ENCODE assay signal across 25 cellular contexts in genomic region chr9:93391898-93392297, GRCh38.
"Had no signal": no experiment of that assay in that cellular context is flagged by ENCODE, and none has a peak within 500 bp of the region (broad histone marks: within the 10 kb centered on the region; RNA-seq: fewer than 3 reads in every experiment).

No MANE protein-coding gene starts in this region.

- H2AFZ ChIP-seq: parathyroid adenoma had no signal

- H3K27me3 ChIP-seq: adrenal gland, right atrium auricular region, tibial nerve had no signal

- H3K27ac ChIP-seq: adrenal gland, parathyroid adenoma, psoas muscle, right atrium auricular region had no signal

- ATAC-seq: activated CD4-positive, alpha-beta T cell treated with anti-CD3 and anti-CD28 coated beads for 36 hours; activated CD8-positive, alpha-beta T cell treated with anti-CD3 and anti-CD28 coated beads, Interleukin-2, amount 10 ng/mL, durations not matched to agents 7 days and 5 days; activated T-cell treated with anti-CD3 and anti-CD28 coated beads, Interleukin-2, amount 50 U/mL, for 72 hours; naive thymus-derived CD8-positive, alpha-beta T cell; psoas muscle; T-cell had no signal

- H3K9ac ChIP-seq: parathyroid adenoma had no signal

- H3K4me3 ChIP-seq: adrenal gland, psoas muscle, right atrium auricular region, tibial nerve had no signal

- H3K9me3 ChIP-seq: adrenal gland, psoas muscle had no signal

- FAIRE-seq: kidney, urothelium cell line had no signal

- H3K79me2 ChIP-seq: parathyroid adenoma had no signal

- H3K36me3 ChIP-seq: adrenal gland, right atrium auricular region, tibial nerve had no signal

- H3K4me1 ChIP-seq: adrenal gland, parathyroid adenoma, psoas muscle, right atrium auricular region, tibial nerve had no signal

- DNase-seq: activated CD4-positive, alpha-beta T cell treated with anti-CD3 and anti-CD28 coated beads for 36 hours; activated CD4-positive, CD25-positive, alpha-beta regulatory T cell; activated CD8-positive, alpha-beta T cell treated with anti-CD3 and anti-CD28 coated beads, Interleukin-2, amount 10 ng/mL, durations not matched to agents 7 days and 5 days; activated naive CD4-positive, alpha-beta T cell treated with Interleukin-2 at 50 U/mL for 16 hours; activated naive CD8-positive, alpha-beta T cell treated with anti-CD3 and anti-CD28 coated beads for 36 hours; activated T-cell treated with anti-CD3 and anti-CD28 coated beads for 4 hours; activated T-cell treated with anti-CD3 and anti-CD28 coated beads, Interleukin-2, amount 50 U/mL, for 72 hours; adrenal gland; aorta; caudate nucleus; foreskin fibroblast; head of caudate nucleus; hippocampal formation; immature natural killer cell; kidney; naive thymus-derived CD8-positive, alpha-beta T cell; nucleus accumbens; psoas muscle; stimulated activated CD4-positive, alpha-beta T cell treated with anti-CD3 and anti-CD28 coated beads, Interleukin-2, amount 100 ng/mL, for 48 hours; stimulated activated naive CD4-positive, alpha-beta T cell treated with Interleukin-2 at 50 U/mL for 16 hours; T-cell had no signal
